Comparison of ENCODE assay signal across 20 cellular contexts in the genomic region with DNA sequence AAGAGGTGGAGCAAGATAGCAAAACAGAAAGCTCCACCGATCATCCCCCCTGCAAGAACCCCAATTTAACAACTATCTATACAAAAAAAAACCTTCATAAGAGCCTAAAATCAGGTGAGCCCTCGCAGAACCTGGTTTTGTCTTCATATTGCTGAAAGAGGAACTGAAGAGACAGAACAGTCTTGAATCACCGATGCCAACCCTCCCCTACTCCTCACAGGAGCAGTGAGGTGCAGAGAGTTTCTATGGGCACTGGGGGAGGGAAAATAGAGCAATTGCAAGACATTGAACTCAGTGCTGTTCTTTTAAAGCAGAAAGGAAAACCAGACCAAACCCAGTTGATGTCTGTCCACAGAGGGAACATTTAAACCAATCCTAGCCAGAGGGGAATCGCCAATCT.
DNase-seq lines count a peak whose midpoint lies in the region; ATAC-seq, FAIRE-seq and TF ChIP-seq lines count a peak whose summit lies in the region.
"Had no signal": no experiment of that assay in that cellular context is flagged by ENCODE, and none has a peak within 500 bp of the region (broad histone marks: within the 10 kb centered on the region; RNA-seq: fewer than 3 reads in every experiment).

No MANE protein-coding gene starts in this region.

- no peaks in the 10 kb centered on the region for H3K27me3 Mint-ChIP-seq in activated T-cell treated with anti-CD3 and anti-CD28 coated beads, Interleukin-2, amount 50 U/mL, for 4 hours (ENCODE audit: low read depth)
- H3K27me3 Mint-ChIP-seq: B cell; CD4-positive, alpha-beta T cell had no signal

- H3K4me1 ChIP-seq in OCI-LY3 (ENCODE audit: low read length) (peaks cover 30% of the 10 kb centered on the region), OCI-LY7 (ENCODE audit: insufficient read depth, low read length, poor library complexity, severe bottlenecking) (no peaks in the 10 kb centered on the region)
- H3K4me1 ChIP-seq: A549; BLaER1 treated with 17β-estradiol and CSF1 and Interleukin-3, amounts not matched to agents 10 nM and 100 nM; Caco-2 had no signal

- no peak overlapping the region for H3K4me3 Mint-ChIP-seq in activated T-cell treated with anti-CD3 and anti-CD28 coated beads, Interleukin-2, amount 50 U/mL, for 4 hours
- H3K4me3 Mint-ChIP-seq: B cell; CD4-positive, alpha-beta T cell; CD8-positive, alpha-beta T cell had no signal

- BruUV-seq in OCI-LY7 (replicated peaks; lab: Mats Ljungman, UMichigan): no TSS peak

- H3K4me2 ChIP-seq in OCI-LY3 (ENCODE audit: low read length) (peak overlapping the region; percentile 25), OCI-LY7 (ENCODE audit: low read length) (no peak overlapping the region)
- H3K4me2 ChIP-seq: A549; BLaER1 treated with 17β-estradiol and CSF1 and Interleukin-3, amounts not matched to agents 10 nM and 100 nM had no signal

- H3K9ac ChIP-seq in OCI-LY3 (ENCODE audit: low read length): no peak overlapping the region; the same call in 1 of the 2 replicates
- H3K9ac ChIP-seq: BLaER1 treated with 17β-estradiol and CSF1 and Interleukin-3, amounts not matched to agents 10 nM and 100 nM had no signal

- DNase-seq in GM12891 (ENCODE audit: insufficient read length, low spot score) (no peak), OCI-LY7 (ENCODE audit: low spot score) (no peak), NCI-H1048 (lab: John Stamatoyannopoulos, UW) (no peak)
- DNase-seq in activated T-cell treated with anti-CD3 and anti-CD28 coated beads, Interleukin-2, amount 50 U/mL, for 4 hours: no peak
- DNase-seq: AML-193; Caco-2; Calu3; CD4-positive, alpha-beta T cell; CD8-positive, alpha-beta T cell; DMS79 treated with DMSO at 0.1 percent for 48 hours; GF-D8 had no signal

- H3K36me3 Mint-ChIP-seq in activated T-cell treated with anti-CD3 and anti-CD28 coated beads, Interleukin-2, amount 50 U/mL, for 4 hours (ENCODE audit: insufficient read depth): no peaks in the 10 kb centered on the region
- H3K36me3 Mint-ChIP-seq: CD8-positive, alpha-beta T cell had no signal

- no peak overlapping the region for H3K27ac ChIP-seq in OCI-LY3 (ENCODE audit: low read length)
- no peak overlapping the region for H3K27ac ChIP-seq in OCI-LY7 (ENCODE audit: low read depth, low read length, poor library complexity, severe bottlenecking)
- H3K27ac ChIP-seq: 22Rv1; A549; BLaER1 treated with 17β-estradiol and CSF1 and Interleukin-3, amounts not matched to agents 10 nM and 100 nM; C4-2B had no signal

- H3K9me3 Mint-ChIP-seq in activated T-cell treated with anti-CD3 and anti-CD28 coated beads, Interleukin-2, amount 50 U/mL, for 4 hours: peaks cover 3% of the 10 kb centered on the region
- H3K9me3 Mint-ChIP-seq: CD4-positive, alpha-beta T cell; CD8-positive, alpha-beta T cell had no signal

- TF ChIP-seq CTCF in OCI-LY3 (IDR thresholded peaks at IDR 0.05; ENCODE audit: low read depth, low read length) (no peak), OCI-LY7 (conservative IDR thresholded peaks at IDR 0.05; ENCODE audit: low read length) (no peak)

- H2AFZ ChIP-seq in OCI-LY3 (ENCODE audit: low read depth, low read length): no peak overlapping the region
- H2AFZ ChIP-seq in OCI-LY7 (ENCODE audit: low read length): no peak overlapping the region

- H4K20me1 ChIP-seq in OCI-LY3 (ENCODE audit: insufficient read depth, low read length) (no peaks in the 10 kb centered on the region), OCI-LY7 (ENCODE audit: insufficient read depth, low read length) (no peaks in the 10 kb centered on the region)

- no peaks in the 10 kb centered on the region for H3K4me1 Mint-ChIP-seq in activated T-cell treated with anti-CD3 and anti-CD28 coated beads, Interleukin-2, amount 50 U/mL, for 4 hours (ENCODE audit: low read depth)
- H3K4me1 Mint-ChIP-seq: B cell had no signal

- no peak for FAIRE-seq in GM12891 (lab: Jason Lieb, UNC)
- FAIRE-seq: A549, D721Med, G401.6 had no signal

- no peaks in the 10 kb centered on the region for H3K9me2 ChIP-seq in OCI-LY7 (ENCODE audit: insufficient read depth, low read length)

- H3K79me2 ChIP-seq in OCI-LY3 (ENCODE audit: low read length): no peaks in the 10 kb centered on the region
- no peaks in the 10 kb centered on the region for H3K79me2 ChIP-seq in OCI-LY7 (ENCODE audit: insufficient read depth, low read depth, low read length)

- ATAC-seq in GM21786 (IDR thresholded peaks at IDR 0.05; ENCODE audit: unreplicated experiment): peak; percentile 56
- no peak for ATAC-seq in activated T-cell treated with anti-CD3 and anti-CD28 coated beads, Interleukin-2, amount 50 U/mL, for 4 hours
- ATAC-seq: A549; CD8-positive, alpha-beta T cell had no signal

- no peaks in the 10 kb centered on the region for H3K27me3 ChIP-seq in OCI-LY3 (ENCODE audit: low read depth, low read length)

- TF ChIP-seq POLR2A in GM12891 (IDR thresholded peaks at IDR 0.05; ENCODE audit: low read depth, low read length): no peak

- intact Hi-C loops in OCI-LY7 (cut with micrococcal nuclease; ENCODE audit: unreplicated experiment): no loop called here

- POLR2A ChIA-PET in OCI-LY7 (lab: Charles Lee): interaction anchor here (0.7 kb wide), 1 partner anchor 37 kb away, joined by 3 read pairs; no protein-coding TSS in a partner anchor

- CTCF ChIA-PET in OCI-LY7 (lab: Charles Lee; ENCODE audit: unreplicated experiment): no interaction called here

- H3K36me3 ChIP-seq in OCI-LY3 (replicated peaks; ENCODE audit: low read depth, low read length): no peaks in the 10 kb centered on the region
- H3K36me3 ChIP-seq in OCI-LY7 (ENCODE audit: insufficient read depth, low read length): no peaks in the 10 kb centered on the region
- H3K36me3 ChIP-seq: BLaER1 treated with 17β-estradiol and CSF1 and Interleukin-3, amounts not matched to agents 10 nM and 100 nM had no signal

- H3K9me3 ChIP-seq in OCI-LY3 (ENCODE audit: insufficient read depth, low read length): no peaks in the 10 kb centered on the region
- no peaks in the 10 kb centered on the region for H3K9me3 ChIP-seq in OCI-LY7 (ENCODE audit: low read length)
- H3K9me3 ChIP-seq: A549; BLaER1 treated with 17β-estradiol and CSF1 and Interleukin-3, amounts not matched to agents 10 nM and 100 nM; Caco-2 had no signal

- peak overlapping the region; percentile 1; the same call in 1 of the 2 replicates for H3K4me3 ChIP-seq in OCI-LY3 (ENCODE audit: low read length)
- no peak overlapping the region for H3K4me3 ChIP-seq in OCI-LY7 (ENCODE audit: low read depth, low read length, poor library complexity, severe bottlenecking)
- H3K4me3 ChIP-seq: A549; BLaER1 treated with 17β-estradiol and CSF1 and Interleukin-3, amounts not matched to agents 10 nM and 100 nM had no signal

TF ChIP-seq in GM12891, 5 proteins besides CTCF, POLR2A, EP300 and RAD21:
- TF ChIP-seq SPI1 (IDR thresholded peaks at IDR 0.05; ENCODE audit: low read depth, low read length) (peak; percentile 33; the same call in 1 of the 2 replicates), PAX5 (IDR thresholded peaks at IDR 0.05; ENCODE audit: insufficient read depth, low read length, severe bottlenecking) (no peak)
